In genomic region chr3:58041182-58041825, GRCh38 we compare ENCODE assay signal across 9 cellular contexts. TPM values are rescaled to one million over a fixed set of nuclear protein-coding genes. Genes with fewer than 3 reads are reported as not detected.
DNase-seq lines count a peak whose midpoint lies in the region; ATAC-seq, FAIRE-seq and TF ChIP-seq lines count a peak whose summit lies in the region.
"Had no signal": no experiment of that assay in that cellular context is flagged by ENCODE, and none has a peak within 500 bp of the region (broad histone marks: within the 10 kb centered on the region; RNA-seq: fewer than 3 reads in every experiment).

No MANE protein-coding gene starts in this region.

- H3K4me1 ChIP-seq in neural progenitor cell: peaks cover 35% of the 10 kb centered on the region

- TF ChIP-seq CTCF in neural progenitor cell (IDR thresholded peaks at IDR 0.05): no peak

- H3K9ac ChIP-seq in neural progenitor cell: no peak overlapping the region
- H3K9ac ChIP-seq: parathyroid adenoma had no signal

- DNase-seq in Jurkat, Clone E6-1 (ENCODE audit: low read depth, low spot score): peak; percentile 65
- peak; percentile 73 for DNase-seq in dermis blood vessel endothelial cell
- no peak for DNase-seq in neural progenitor cell (ENCODE audit: low spot score)
- DNase-seq in frontal cortex (ENCODE audit: low spot score in 2 of 2): no peak
- DNase-seq in activated T-cell treated with anti-CD3 and anti-CD28 coated beads, Interleukin-2, amount 50 U/mL, for 4 hours: no peak
- no peak for DNase-seq in NCI-H345 treated with DMSO at 0.1 percent for 48 hours (lab: John Stamatoyannopoulos, UW; ENCODE audit: unreplicated experiment)
- no peak for DNase-seq in NAMALWA (ENCODE audit: low spot score)

- H3K4me3 ChIP-seq in Jurkat, Clone E6-1 (ENCODE audit: low read length): peak overlapping the region; percentile 43
- no peak overlapping the region for H3K4me3 ChIP-seq in neural progenitor cell

- H3K4me2 ChIP-seq in neural progenitor cell: peak overlapping the region; percentile 0

- H3K9me3 ChIP-seq in neural progenitor cell (ENCODE audit: low read depth): no peaks in the 10 kb centered on the region

- peak; percentile 18 for ATAC-seq in GM18511 (IDR thresholded peaks at IDR 0.05; ENCODE audit: unreplicated experiment)
- no peak for ATAC-seq in activated T-cell treated with anti-CD3 and anti-CD28 coated beads, Interleukin-2, amount 50 U/mL, for 4 hours

- no peak overlapping the region for H3K4me3 Mint-ChIP-seq in neural progenitor cell
- H3K4me3 Mint-ChIP-seq in activated T-cell treated with anti-CD3 and anti-CD28 coated beads, Interleukin-2, amount 50 U/mL, for 4 hours: no peak overlapping the region

- H3K9me3 Mint-ChIP-seq in neural progenitor cell: no peaks in the 10 kb centered on the region
- no peaks in the 10 kb centered on the region for H3K9me3 Mint-ChIP-seq in activated T-cell treated with anti-CD3 and anti-CD28 coated beads, Interleukin-2, amount 50 U/mL, for 4 hours

- H3K36me3 ChIP-seq in neural progenitor cell: no peaks in the 10 kb centered on the region

- no peak for FAIRE-seq in frontal cortex (lab: Jason Lieb, UNC)

- no peak overlapping the region for H2AFZ ChIP-seq in neural progenitor cell (replicated peaks)
- H2AFZ ChIP-seq: parathyroid adenoma had no signal

- peaks cover 12% of the 10 kb centered on the region for H3K27me3 Mint-ChIP-seq in neural progenitor cell (ENCODE audit: insufficient read depth, low read depth)
- H3K27me3 Mint-ChIP-seq in activated T-cell treated with anti-CD3 and anti-CD28 coated beads, Interleukin-2, amount 50 U/mL, for 4 hours (ENCODE audit: low read depth): no peaks in the 10 kb centered on the region

- H3F3A ChIP-seq in neural progenitor cell (ENCODE audit: low read depth): peaks cover 18% of the 10 kb centered on the region

- peaks cover 31% of the 10 kb centered on the region for H3K4me1 Mint-ChIP-seq in neural progenitor cell
- H3K4me1 Mint-ChIP-seq in activated T-cell treated with anti-CD3 and anti-CD28 coated beads, Interleukin-2, amount 50 U/mL, for 4 hours (ENCODE audit: low read depth): peaks cover 38% of the 10 kb centered on the region

- H3K27me3 ChIP-seq in neural progenitor cell: no peaks in the 10 kb centered on the region

- H3K79me2 ChIP-seq in neural progenitor cell (ENCODE audit: low read depth): peaks cover 30% of the 10 kb centered on the region

- H3K27ac ChIP-seq in neural progenitor cell: no peak overlapping the region
- H3K27ac ChIP-seq: parathyroid adenoma had no signal

- no peak overlapping the region for H3K27ac Mint-ChIP-seq in neural progenitor cell

- peaks cover 60% of the 10 kb centered on the region for H4K20me1 ChIP-seq in neural progenitor cell (ENCODE audit: low read depth)

- no peaks in the 10 kb centered on the region for H3K36me3 Mint-ChIP-seq in neural progenitor cell
- H3K36me3 Mint-ChIP-seq in activated T-cell treated with anti-CD3 and anti-CD28 coated beads, Interleukin-2, amount 50 U/mL, for 4 hours (ENCODE audit: insufficient read depth): peaks cover 4% of the 10 kb centered on the region

RNA-seq across cellular contexts. Expression of gene FLNB, which starts 33.1 kb away (rescaled TPM):
- 56.0 TPM for polyA plus RNA-seq in Jurkat, Clone E6-1 (2012; ENCODE audit: insufficient read depth, insufficient read length)
- 676 and 796 TPM in 2 replicates for total RNA-seq in dermis blood vessel endothelial cell
- total RNA-seq in neural progenitor cell (ENCODE audit: low replicate concordance): 32.0 and 54.9 TPM in 2 replicates
- 16.3 TPM for total RNA-seq in frontal cortex
- 10 to 100 TPM; 16.4 to 23.4 (median 19.4) TPM for total RNA-seq in activated T-cell treated with anti-CD3 and anti-CD28 coated beads, Interleukin-2, amount 50 U/mL, for 4 hours

Comparison
In these comparisons a context has a peak if more than half of its experiments do, and no peak if none do; other contexts are left out.
1. DNase-seq: peak in Jurkat, Clone E6-1 (single experiment) and dermis blood vessel endothelial cell (single experiment); none in neural progenitor cell (single experiment), frontal cortex (0 of 2), activated T-cell treated with anti-CD3 and anti-CD28 coated beads, Interleukin-2, amount 50 U/mL, for 4 hours (single experiment), NCI-H345 treated with DMSO at 0.1 percent for 48 hours (single experiment) and NAMALWA (single experiment).
2. RNA of gene FLNB, which starts 33.1 kb away (total RNA-seq): 676 to 796 TPM in dermis blood vessel endothelial cell; 32.0 to 54.9 TPM in neural progenitor cell, 16.4 to 23.4 TPM in activated T-cell treated with anti-CD3 and anti-CD28 coated beads, Interleukin-2, amount 50 U/mL, for 4 hours and 16.3 TPM in frontal cortex (single experiment); every median in the first group is over 10 times any median in the second.